ENCODE assay signal across 20 cellular contexts in the genomic region with DNA sequence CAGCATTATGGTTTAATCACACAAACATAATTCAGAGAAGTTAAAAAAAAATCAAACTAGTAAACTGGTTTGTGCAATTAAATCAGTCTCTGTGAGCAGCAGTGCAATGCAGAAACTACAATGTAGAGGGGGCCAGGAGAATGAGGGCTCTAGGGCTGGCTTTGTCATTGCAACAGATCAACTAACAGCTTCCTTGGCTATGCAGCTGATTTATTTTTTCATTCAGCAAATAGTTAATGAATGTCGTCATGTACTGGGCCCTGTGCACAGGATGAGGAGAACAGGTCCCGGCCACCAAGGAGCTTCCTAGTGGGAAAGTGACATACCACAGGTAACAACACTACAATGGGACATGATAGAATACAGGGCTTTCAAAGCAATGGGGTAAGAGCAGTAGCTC.
DNase-seq lines count a peak whose midpoint lies in the region; ATAC-seq and TF ChIP-seq lines count a peak whose summit lies in the region.
"Had no signal": no experiment of that assay in that cellular context is flagged by ENCODE, and none has a peak within 500 bp of the region (broad histone marks: within the 10 kb centered on the region; RNA-seq: fewer than 3 reads in every experiment).

No MANE protein-coding gene starts in this region.

- no peak overlapping the region for H3K4me3 ChIP-seq in right atrium auricular region
- no peak overlapping the region for H3K4me3 ChIP-seq in left ventricle myocardium inferior
- H3K4me3 ChIP-seq in gastrocnemius medialis, result no peak overlapping the region
- H3K4me3 ChIP-seq in aorta (ENCODE audit: low read length in 2 of 2), result no peak overlapping the region
- H3K4me3 ChIP-seq: SK-N-MC had no signal

- H3K36me3 ChIP-seq in right atrium auricular region (no peaks in the 10 kb centered on the region), left ventricle myocardium inferior (peaks cover 10% of the 10 kb centered on the region), gastrocnemius medialis (peaks cover 0 to 6% of the 10 kb centered on the region in 2 donors), aorta (ENCODE audit: control insufficient read depth in 1 of 2, insufficient read depth in 2 of 2, low read length in 1 of 2) (no peaks in the 10 kb centered on the region)

- intact Hi-C loops in left cardiac atrium (cut with DNase I) (no loop called here), left ventricle myocardium inferior (cut with micrococcal nuclease) (no loop called here), gastrocnemius medialis (cut with DNase I; ENCODE audit: low total_unique reads) (no loop called here), aorta (cut with DNase I) (no loop called here)

- H3K27ac ChIP-seq in right atrium auricular region, result peak overlapping the region in 1 of 2 donors; percentile 20
- H3K27ac ChIP-seq in left ventricle myocardium inferior (replicated peaks), result peak overlapping the region; percentile 60
- peak overlapping the region; percentile 36 to 55 (median 43) for H3K27ac ChIP-seq in gastrocnemius medialis
- H3K27ac ChIP-seq in aorta (ENCODE audit: low read depth in 1 of 2, low read length in 2 of 2), result peak overlapping the region in 1 of 2 donors; percentile 61
- H3K27ac ChIP-seq: SK-N-MC had no signal

- in situ Hi-C loops in gastrocnemius medialis (cut with MboI; ENCODE audit: low sequenced_read_pairs in 4 of 4), result no loop called here

- H3K4me1 ChIP-seq in right atrium auricular region, result peaks cover 0 to 28% of the 10 kb centered on the region in 2 donors
- peaks cover 52% of the 10 kb centered on the region for H3K4me1 ChIP-seq in left ventricle myocardium inferior
- peaks cover 27 to 32% of the 10 kb centered on the region in 2 donors for H3K4me1 ChIP-seq in gastrocnemius medialis
- H3K4me1 ChIP-seq in aorta (ENCODE audit: control insufficient read depth in 1 of 2, insufficient read depth in 2 of 2, low read length in 2 of 2), result peaks cover 0 to 9% of the 10 kb centered on the region in 2 donors
- H3K4me1 ChIP-seq: Caco-2 had no signal

- ATAC-seq in left cardiac atrium, result peak; percentile 14 to 32
- ATAC-seq in gastrocnemius medialis, result peak; percentile 7 to 19
- peak; percentile 23 for ATAC-seq in aorta (ENCODE audit: low FRiP score)
- ATAC-seq in GM19395 (IDR thresholded peaks at IDR 0.05; ENCODE audit: unreplicated experiment), result no peak
- ATAC-seq: Panc1 had no signal

- H3K27me3 ChIP-seq in right atrium auricular region (no peaks in the 10 kb centered on the region), left ventricle myocardium inferior (ENCODE audit: low read depth) (no peaks in the 10 kb centered on the region), gastrocnemius medialis (no peaks in the 10 kb centered on the region), aorta (ENCODE audit: control insufficient read depth in 1 of 2, insufficient read depth in 2 of 2, low read length in 1 of 2) (no peaks in the 10 kb centered on the region)

- H3K9me3 ChIP-seq in right atrium auricular region (no peaks in the 10 kb centered on the region), left ventricle myocardium inferior (replicated peaks) (no peaks in the 10 kb centered on the region), gastrocnemius medialis (no peaks in the 10 kb centered on the region), aorta (ENCODE audit: control insufficient read depth, low read length) (no peaks in the 10 kb centered on the region)
- H3K9me3 ChIP-seq: Caco-2 had no signal

- no peak for TF ChIP-seq CTCF in right atrium auricular region (IDR thresholded peaks at IDR 0.05)
- TF ChIP-seq CTCF in left ventricle myocardium inferior (IDR thresholded peaks at IDR 0.05; ENCODE audit: borderline replicate concordance), result no peak
- no peak for TF ChIP-seq CTCF in gastrocnemius medialis (IDR thresholded peaks at IDR 0.05 in 4 of 5, conservative IDR thresholded peaks at IDR 0.05 in 1 of 5)

- DNase-seq in left cardiac atrium (no peak), right atrium auricular region (ENCODE audit: low spot score) (no peak), left ventricle myocardium inferior (no peak), gastrocnemius medialis (no peak), aorta (no peak), NCI-H1417 (lab: John Stamatoyannopoulos, UW) (no peak), NCI-H526 treated with DMSO at 0.1 percent for 48 hours (lab: John Stamatoyannopoulos, UW) (no peak)
- DNase-seq: AML-193, Caco-2, DMS153, EL, HCEC 1CT, MV-4-11, NCI-H1417 treated with DMSO at 0.1 percent for 48 hours, NCI-H1930, NCI-H446, NCI-H748 treated with DMSO at 0.1 percent for 48 hours had no signal

- 8 to 20% methylated on average over 2 of the region's 2 CpGs for WGBS in aorta, 2 donors

- TF ChIP-seq POLR2A in gastrocnemius medialis (IDR thresholded peaks at IDR 0.05), result no peak
